In the genomic region with DNA sequence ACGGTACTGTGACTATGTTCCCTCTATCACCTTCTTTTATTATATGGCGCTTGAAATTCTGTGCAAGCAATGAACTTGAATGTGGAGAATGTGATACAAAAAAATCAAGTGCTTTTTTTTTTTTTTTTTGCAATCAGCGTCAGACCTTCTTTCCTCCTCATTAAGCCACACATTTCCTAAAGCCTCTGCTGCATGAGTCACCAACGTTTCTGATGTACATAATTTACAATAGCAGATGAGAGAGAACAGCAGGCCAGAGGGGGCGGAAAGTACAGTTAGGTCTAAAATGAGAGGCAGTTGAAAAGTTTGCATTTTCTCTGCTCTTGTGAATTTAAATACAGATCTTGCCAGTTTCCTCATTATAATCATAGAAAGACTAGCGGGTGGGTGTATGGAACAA, we compare ENCODE assay signal across 9 cellular contexts.
DNase-seq lines count a peak whose midpoint lies in the region; ATAC-seq, FAIRE-seq and TF ChIP-seq lines count a peak whose summit lies in the region.
"Had no signal": no experiment of that assay in that cellular context is flagged by ENCODE, and none has a peak within 500 bp of the region (broad histone marks: within the 10 kb centered on the region; RNA-seq: fewer than 3 reads in every experiment).

No MANE protein-coding gene starts in this region.

- H3K9ac ChIP-seq in colonic mucosa (ENCODE audit: low read depth in 2 of 2, low read length in 2 of 2) = no peak overlapping the region

- TF ChIP-seq CTCF in colonic mucosa (IDR thresholded peaks at IDR 0.05) = no peak
- no peak for TF ChIP-seq CTCF in thyroid gland (IDR thresholded peaks at IDR 0.05)

- H3K36me3 ChIP-seq in colonic mucosa (no peaks in the 10 kb centered on the region), thyroid gland (no peaks in the 10 kb centered on the region)
- H3K36me3 ChIP-seq: lower lobe of right lung had no signal

- H3K9me3 ChIP-seq in colonic mucosa = no peaks in the 10 kb centered on the region
- H3K9me3 ChIP-seq in thyroid gland = no peaks in the 10 kb centered on the region
- H3K9me3 ChIP-seq: lower lobe of right lung had no signal

- 36 to 59% methylated on average over 6 of the region's 6 CpGs for WGBS in thyroid gland, 2 donors

- intact Hi-C loops in colonic mucosa (cut with DNase I) = no loop called here
- intact Hi-C loops in thyroid gland (cut with DNase I) = no loop called here

- no peak overlapping the region for H3K4me3 ChIP-seq in colonic mucosa
- H3K4me3 ChIP-seq in thyroid gland (replicated peaks in 1 of 3) = no peak overlapping the region
- H3K4me3 ChIP-seq: lower lobe of right lung had no signal

- H3K27ac ChIP-seq in colonic mucosa (no peak overlapping the region), thyroid gland (no peak overlapping the region)
- H3K27ac ChIP-seq: lower lobe of right lung had no signal

- ATAC-seq in HG02798 (IDR thresholded peaks at IDR 0.05; ENCODE audit: poor library complexity, unreplicated experiment) = no peak
- ATAC-seq in HG03469 (IDR thresholded peaks at IDR 0.05; ENCODE audit: unreplicated experiment) = no peak

- peak; percentile 18 for FAIRE-seq in GM18507 (lab: Jason Lieb, UNC)

- no peaks in the 10 kb centered on the region for H3K27me3 ChIP-seq in colonic mucosa
- no peaks in the 10 kb centered on the region for H3K27me3 ChIP-seq in thyroid gland

- TF ChIP-seq POLR2A in thyroid gland (IDR thresholded peaks at IDR 0.05) = no peak

- DNase-seq in GM18507 (ENCODE audit: extremely low spot score, insufficient read length, low read depth) = no peak
- DNase-seq in RPMI7951 (ENCODE audit: low read depth) = peak; percentile 81
- DNase-seq in amniotic epithelial cell (ENCODE audit: low read depth) = peak; percentile 94
- DNase-seq in occipital lobe (lab: John Stamatoyannopoulos, UW) = peak; percentile 25
- DNase-seq in colonic mucosa = no peak
- DNase-seq in thyroid gland = no peak
- DNase-seq: lower lobe of right lung had no signal

- H3K4me1 ChIP-seq in colonic mucosa (no peaks in the 10 kb centered on the region), thyroid gland (no peaks in the 10 kb centered on the region)

Comparison
In these comparisons a context has a peak if more than half of its experiments do, and no peak if none do; other contexts are left out.
1. DNase-seq: peak in RPMI7951 (single experiment), amniotic epithelial cell (single experiment) and occipital lobe (single experiment); none in GM18507 (single experiment), colonic mucosa (single experiment) and thyroid gland (0 of 2).